In genomic region chrX:147898951-147899350, GRCh38 we compare ENCODE assay signal across 9 cellular contexts.
"Had no signal": no experiment of that assay in that cellular context is flagged by ENCODE, and none has a peak within 500 bp of the region (broad histone marks: within the 10 kb centered on the region; RNA-seq: fewer than 3 reads in every experiment).

No MANE protein-coding gene starts in this region.

- H3K4me3 ChIP-seq: GM23248, HAP-1 had no signal

- H3K9me3 Mint-ChIP-seq: HFFc6 had no signal

- H3K9me3 ChIP-seq: HAP-1 had no signal

- H3K27ac ChIP-seq: GM23248, HL-60 had no signal

- H3K4me3 Mint-ChIP-seq: HFFc6, IgD-negative memory B cell had no signal

- H3K27ac Mint-ChIP-seq: HFFc6, IgD-negative memory B cell had no signal

- H3K36me3 ChIP-seq: HAP-1 had no signal

- DNase-seq: GM23248, GOT3, H7, HFFc6 had no signal

- H3K36me3 Mint-ChIP-seq: IgD-negative memory B cell had no signal

- ATAC-seq: HCT116, HepG2 had no signal
